19 cellular contexts compared by ENCODE assay signal in genomic region chr3:46893146-46893748, GRCh38. TPM values are rescaled to one million over a fixed set of nuclear protein-coding genes. Genes with fewer than 3 reads are reported as not detected.
A peak's percentile ranks its signal among the peaks of the same experiment; 100 is the strongest.
DNase-seq lines count a peak whose midpoint lies in the region; ATAC-seq and TF ChIP-seq lines count a peak whose summit lies in the region.
"Had no signal": no experiment of that assay in that cellular context is flagged by ENCODE, and none has a peak within 500 bp of the region (broad histone marks: within the 10 kb centered on the region; RNA-seq: fewer than 3 reads in every experiment).

No MANE protein-coding gene starts in this region.

- no peaks in the 10 kb centered on the region for H4K20me1 ChIP-seq in PC-3 (ENCODE audit: low read length)

- H3K27ac ChIP-seq in PC-3 (ENCODE audit: low read length) (no peak overlapping the region), heart right ventricle (peak overlapping the region in 9 of 10 donors; percentile 16 to 72 (median 43)), gastrocnemius medialis (peak overlapping the region; percentile 1 to 55 (median 52))
- H3K27ac ChIP-seq: PC-9 had no signal

- H3K36me3 Mint-ChIP-seq in Calu3 (ENCODE audit: insufficient read depth, unreplicated experiment), result peaks cover 9% of the 10 kb centered on the region
- H3K36me3 Mint-ChIP-seq: activated naive CD4-positive, alpha-beta T cell treated with anti-CD3 and anti-CD28 coated beads, Interleukin-2, amount 50 U/mL, for 72 hours had no signal

- H3K4me2 ChIP-seq in PC-3 (ENCODE audit: low read length), result peak overlapping the region; percentile 88

- ATAC-seq in PC-3 (no peak), heart right ventricle (peak in 6 of 8 donors; percentile 2 to 63 (median 26)), gastrocnemius medialis (no peak)

- H3K4me1 ChIP-seq in PC-3 (ENCODE audit: insufficient read depth, low read length) (peaks cover 4% of the 10 kb centered on the region; the same call in 1 of the 2 replicates), heart right ventricle (peaks cover 11 to 62% (median 33%) of the 10 kb centered on the region in 9 donors), gastrocnemius medialis (peaks cover 8 to 10% of the 10 kb centered on the region in 2 donors)

- no peaks in the 10 kb centered on the region for H3K27me3 ChIP-seq in PC-3 (ENCODE audit: low read length)
- peaks cover 0 to 43% (median 5%) of the 10 kb centered on the region in 7 donors for H3K27me3 ChIP-seq in heart right ventricle
- H3K27me3 ChIP-seq in gastrocnemius medialis, result no peaks in the 10 kb centered on the region
- H3K27me3 ChIP-seq in MG63, result no peaks in the 10 kb centered on the region

- H3K4me3 ChIP-seq in PC-3 (ENCODE audit: low read length) (no peak overlapping the region), heart right ventricle (peak overlapping the region in 1 of 10 donors; percentile 17), gastrocnemius medialis (no peak overlapping the region), MG63 (no peak overlapping the region; the same call in 1 of the 2 replicates)

- H2AFZ ChIP-seq in PC-3 (ENCODE audit: low read length), result peak overlapping the region; percentile 87; the same call in 1 of the 2 replicates
- H2AFZ ChIP-seq: PC-9 had no signal

- 45 to 51% methylated on average over 6 of the region's 6 CpGs for WGBS in heart right ventricle, 2 donors

- H3K27ac Mint-ChIP-seq in Calu3 (ENCODE audit: unreplicated experiment), result no peak overlapping the region
- H3K27ac Mint-ChIP-seq: activated naive CD4-positive, alpha-beta T cell treated with anti-CD3 and anti-CD28 coated beads, Interleukin-2, amount 50 U/mL, for 72 hours; memory B cell had no signal

- no peaks in the 10 kb centered on the region for H3F3A ChIP-seq in PC-3 (ENCODE audit: low read length, unreplicated experiment)

- H3K9me3 Mint-ChIP-seq in Calu3 (ENCODE audit: low read depth, unreplicated experiment), result no peaks in the 10 kb centered on the region
- H3K9me3 Mint-ChIP-seq: activated naive CD4-positive, alpha-beta T cell treated with anti-CD3 and anti-CD28 coated beads, Interleukin-2, amount 50 U/mL, for 72 hours; memory B cell had no signal

- TF ChIP-seq CTCF in Calu3 (IDR thresholded peaks at IDR 0.05; ENCODE audit: unreplicated experiment), result no peak
- no peak for TF ChIP-seq CTCF in PC-3 (conservative IDR thresholded peaks at IDR 0.05; ENCODE audit: low read depth, low read length)
- no peak for TF ChIP-seq CTCF in heart right ventricle (IDR thresholded peaks at IDR 0.05)
- TF ChIP-seq CTCF in gastrocnemius medialis (IDR thresholded peaks at IDR 0.05 in 4 of 5, conservative IDR thresholded peaks at IDR 0.05 in 1 of 5), result no peak
- TF ChIP-seq CTCF in GM13976 (IDR thresholded peaks at IDR 0.05; ENCODE audit: borderline replicate concordance, control extremely low read depth, extremely low read depth, insufficient read depth, missing control alignments), result no peak

- H3K79me2 ChIP-seq in PC-3 (ENCODE audit: low read length), result no peaks in the 10 kb centered on the region
- H3K79me2 ChIP-seq: parathyroid adenoma had no signal

- no peaks in the 10 kb centered on the region for H3K36me3 ChIP-seq in PC-3 (ENCODE audit: low read depth, low read length)
- no peaks in the 10 kb centered on the region for H3K36me3 ChIP-seq in heart right ventricle
- H3K36me3 ChIP-seq in gastrocnemius medialis, result no peaks in the 10 kb centered on the region
- no peaks in the 10 kb centered on the region for H3K36me3 ChIP-seq in MG63

- H3K9me3 ChIP-seq in PC-3 (ENCODE audit: low read length) (no peaks in the 10 kb centered on the region), heart right ventricle (no peaks in the 10 kb centered on the region), gastrocnemius medialis (no peaks in the 10 kb centered on the region), MG63 (no peaks in the 10 kb centered on the region)

- no peaks in the 10 kb centered on the region for H3K9me2 ChIP-seq in PC-3 (replicated peaks; ENCODE audit: low read length)

- CTCF ChIA-PET in Calu3 (lab: Charles Lee), result interaction anchor here (0.7 kb wide), 1 partner anchor 173 kb away, joined by 4 read pairs; no protein-coding TSS in a partner anchor
- CTCF ChIA-PET in PC-3 (lab: Charles Lee), result no interaction called here

- in situ Hi-C loops in gastrocnemius medialis (cut with MboI; ENCODE audit: low sequenced_read_pairs in 4 of 4) (loop anchor here in 3 of 4 donors (5.0 to 10.0 kb wide), 2 partner anchors 178 to 186 kb away; partner anchors contain the start of gene PRSS50 (in 2 of the 3)), GM13976 (cut with MboI; ENCODE audit: low sequenced_read_pairs, unreplicated experiment) (loop anchor here (25.0 kb wide), 1 partner anchor 181 kb away; the partner anchor contains the start of genes PRSS50 and TMIE)

- POLR2A ChIA-PET in PC-3 (lab: Charles Lee; ENCODE audit: unreplicated experiment), result interaction anchor here (0.6 kb wide), 1 partner anchor 489 kb away, joined by 3 read pairs; no protein-coding TSS in a partner anchor

- BruUV-seq in Calu3 (replicated peaks; lab: Mats Ljungman, UMichigan) (no TSS peak), PC-3 (replicated peaks; lab: Mats Ljungman, UMichigan) (no TSS peak)

- H3K27me3 Mint-ChIP-seq in Calu3 (ENCODE audit: unreplicated experiment), result peaks cover 24% of the 10 kb centered on the region

- peak overlapping the region; percentile 68 for H3K4me3 Mint-ChIP-seq in Calu3 (ENCODE audit: low read depth, unreplicated experiment)

- DNase-seq in Calu3 (no peak), PC-3 (no peak), heart right ventricle (no peak), gastrocnemius medialis (no peak), GM13976 (ENCODE audit: low spot score) (no peak), NCI-H2081 (lab: John Stamatoyannopoulos, UW) (no peak), MG63 (no peak)
- DNase-seq in effector CD8-positive, alpha-beta T cell (lab: John Stamatoyannopoulos, UW), result no peak
- DNase-seq: activated CD4-positive, CD25-positive, alpha-beta regulatory T cell treated with anti-CD3 and anti-CD28 coated beads, Interleukin-2, amount 50 U/mL, for 72 hours; activated CD8-positive, alpha-beta memory T cell treated with anti-CD3 and anti-CD28 coated beads, Interleukin-2, amount 50 U/mL, for 4 hours; cerebellar nuclear complex; HCEC 1CT; NCI-H446; T-helper 1 cell had no signal

- intact Hi-C loops in Calu3 (cut with micrococcal nuclease; ENCODE audit: unreplicated experiment) (no loop called here), PC-3 (cut with micrococcal nuclease) (no loop called here), heart right ventricle (cut with DNase I) (no loop called here), gastrocnemius medialis (cut with DNase I; ENCODE audit: low total_unique reads) (loop anchor here (5.0 kb wide), 1 partner anchor 46 kb away; no protein-coding TSS in a partner anchor)

- H3K9ac ChIP-seq in PC-3 (ENCODE audit: low read length), result no peak overlapping the region
- H3K9ac ChIP-seq: parathyroid adenoma had no signal

- no peak for TF ChIP-seq POLR2A in gastrocnemius medialis (IDR thresholded peaks at IDR 0.05)

- H3K4me1 Mint-ChIP-seq in Calu3 (ENCODE audit: low read depth, unreplicated experiment), result peaks cover 16% of the 10 kb centered on the region

RNA-seq across cellular contexts. Expression of gene PTH1R, which starts 15.7 kb away (rescaled TPM):
- not detected in 2 replicates for total RNA-seq in Calu3 (2022)
- total RNA-seq in PC-3 (2014; rRNA removed), result not detected in 2 replicates
- 10 to 100 TPM in 2 of 10 donors, 1 to 10 TPM in 8; 1.5 to 18.5 (median 3.0) TPM for total RNA-seq in heart right ventricle
- 10 to 100 TPM; 12.8 to 89.8 TPM for polyA plus RNA-seq in heart right ventricle
- 1 to 10 TPM; 2.3 to 7.9 (median 7.3) TPM for total RNA-seq in gastrocnemius medialis
- not detected in 2 replicates for total RNA-seq in MG63 (2014; rRNA removed; shearing (Covaris generic); ENCODE audit: low replicate concordance)
- total RNA-seq: activated naive CD4-positive, alpha-beta T cell treated with anti-CD3 and anti-CD28 coated beads, Interleukin-2, amount 50 U/mL, for 72 hours; HT-29; PC-9 had no signal

RNA-seq across cellular contexts. Expression of gene MYL3, which starts 30.0 kb away (rescaled TPM):
- total RNA-seq in Calu3 (2022), result not detected in 2 replicates
- not detected in 2 replicates for total RNA-seq in PC-3 (2014; rRNA removed)
- 1,000 to 10,000 TPM; 5,377 to 9,904 (median 7,431) TPM for total RNA-seq in heart right ventricle
- polyA plus RNA-seq in heart right ventricle, result 1,000 to 10,000 TPM; 7,541 to 8,578 TPM
- 100 to 1,000 TPM in 2 of 4 donors, 10 to 100 TPM in 2; 42.5 to 544 (median 281) TPM for total RNA-seq in gastrocnemius medialis
- total RNA-seq in MG63 (2014; rRNA removed; shearing (Covaris generic); ENCODE audit: low replicate concordance), result not detected in 2 replicates
- total RNA-seq: activated naive CD4-positive, alpha-beta T cell treated with anti-CD3 and anti-CD28 coated beads, Interleukin-2, amount 50 U/mL, for 72 hours; HT-29; PC-9 had no signal

Comparison
In these comparisons a context has a peak if more than half of its experiments do, and no peak if none do; other contexts are left out.
1. ATAC-seq: peak in heart right ventricle (6 of 8); none in PC-3 (single experiment) and gastrocnemius medialis (0 of 2).
2. RNA of gene MYL3, which starts 30.0 kb away (total RNA-seq): 5,377 to 9,904 TPM in heart right ventricle and 42.5 to 544 TPM in gastrocnemius medialis; not detected in Calu3, not detected in PC-3 and not detected in MG63; every median in the first group is over 10 times any median in the second.